8 cellular contexts compared by ENCODE assay signal in the genomic region with DNA sequence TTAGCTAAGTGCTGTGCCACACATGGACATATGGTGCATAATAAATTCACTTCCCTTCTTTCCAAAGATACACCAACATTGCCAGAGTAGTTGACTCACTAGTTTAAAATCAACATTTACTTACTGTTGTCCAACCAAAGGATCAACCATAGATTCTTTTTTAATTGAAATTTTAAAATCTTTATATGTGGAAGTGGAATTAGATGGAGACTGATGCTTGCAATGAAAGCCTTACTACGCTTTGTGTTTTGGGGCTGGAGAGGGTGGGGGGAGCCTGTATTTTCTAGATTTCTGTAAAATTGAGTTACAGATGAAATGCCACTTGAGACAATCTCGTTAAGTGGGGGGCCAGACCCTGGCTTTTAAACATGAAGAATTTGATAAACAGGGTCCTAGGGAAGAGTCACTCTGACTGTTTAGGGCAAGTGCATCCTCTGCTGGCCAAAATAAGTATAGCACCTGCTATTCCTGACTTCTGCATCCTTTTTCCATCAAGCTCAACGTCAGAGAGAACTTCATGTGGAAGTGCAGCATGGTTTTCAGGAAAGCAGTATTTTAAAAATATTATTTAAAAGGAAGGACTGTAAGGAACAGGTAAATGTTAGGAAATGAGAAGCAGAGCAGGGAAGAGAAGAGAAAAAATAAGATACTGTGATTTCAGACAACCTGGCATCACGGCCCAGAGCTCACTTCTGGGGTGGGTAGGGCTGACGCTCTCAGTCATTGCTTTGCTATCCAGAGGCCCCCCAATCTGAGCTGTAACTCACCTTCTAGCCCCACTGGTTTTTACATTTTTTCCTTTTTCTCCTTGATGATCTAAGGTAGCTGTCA.
A peak's percentile ranks its signal among the peaks of the same experiment; 100 is the strongest.
DNase-seq lines count a peak whose midpoint lies in the region; ATAC-seq and TF ChIP-seq lines count a peak whose summit lies in the region.

No MANE protein-coding gene starts in this region.

- no peak overlapping the region for H3K56ac ChIP-seq in mesendoderm (ENCODE audit: low read length)

- H2BK120ac ChIP-seq in mesendoderm (ENCODE audit: low read depth, low read length) = no peak overlapping the region

- H3K9ac ChIP-seq in mesendoderm (ENCODE audit: low read length) = no peak overlapping the region

- H3K18ac ChIP-seq in mesendoderm (ENCODE audit: low read length) = no peak overlapping the region

- no peak overlapping the region for H3K27ac Mint-ChIP-seq in effector memory CD8-positive, alpha-beta T cell
- H3K27ac Mint-ChIP-seq in stimulated activated naive CD8-positive, alpha-beta T cell treated with anti-CD3 and anti-CD28 coated beads, Interleukin-15, amount 100 ng/mL, for 72 hours = no peak overlapping the region

- H3K9me3 Mint-ChIP-seq in effector memory CD8-positive, alpha-beta T cell = no peaks in the 10 kb centered on the region
- no peaks in the 10 kb centered on the region for H3K9me3 Mint-ChIP-seq in stimulated activated naive CD8-positive, alpha-beta T cell treated with anti-CD3 and anti-CD28 coated beads, Interleukin-15, amount 100 ng/mL, for 72 hours

- H3K36me3 ChIP-seq in ACC112 (ENCODE audit: insufficient read depth, low read length) = no peaks in the 10 kb centered on the region
- H3K36me3 ChIP-seq in WERI-Rb-1 = no peaks in the 10 kb centered on the region
- no peaks in the 10 kb centered on the region for H3K36me3 ChIP-seq in mesendoderm (ENCODE audit: control insufficient read depth, insufficient read depth, low read length)

- H4K5ac ChIP-seq in mesendoderm (ENCODE audit: low read length) = no peak overlapping the region

- no peak overlapping the region for H3K4ac ChIP-seq in mesendoderm (ENCODE audit: low read depth, low read length)

- H3K4me2 ChIP-seq in mesendoderm (ENCODE audit: low read length) = no peak overlapping the region

- H3K27me3 Mint-ChIP-seq in effector memory CD8-positive, alpha-beta T cell = no peaks in the 10 kb centered on the region
- H3K27me3 Mint-ChIP-seq in stimulated activated naive CD8-positive, alpha-beta T cell treated with anti-CD3 and anti-CD28 coated beads, Interleukin-15, amount 100 ng/mL, for 72 hours = no peaks in the 10 kb centered on the region

- no peaks in the 10 kb centered on the region for H3K9me3 ChIP-seq in WERI-Rb-1 (ENCODE audit: severe bottlenecking)

- H2AK5ac ChIP-seq in mesendoderm (ENCODE audit: low read length) = no peak overlapping the region

- H3K27ac ChIP-seq in ACC112 (ENCODE audit: low read depth, low read length) (peak overlapping the region; percentile 94), WERI-Rb-1 (no peak overlapping the region), mesendoderm (ENCODE audit: low read depth, low read length) (no peak overlapping the region)

- no peak overlapping the region for H3K23ac ChIP-seq in mesendoderm (ENCODE audit: low read length)

- H3K79me1 ChIP-seq in mesendoderm (ENCODE audit: low read length) = no peaks in the 10 kb centered on the region

- peak; percentile 99 for TF ChIP-seq CTCF in GM12873 (IDR thresholded peaks at IDR 0.05; ENCODE audit: insufficient read depth, low read depth, low read length, missing control alignments)
- TF ChIP-seq CTCF in WERI-Rb-1 (IDR thresholded peaks at IDR 0.05; ENCODE audit: low read depth, low read length) = peak; percentile 97

- no peak overlapping the region for H2BK5ac ChIP-seq in mesendoderm (ENCODE audit: low read length)

- H3K4me1 ChIP-seq in ACC112 (ENCODE audit: control insufficient read depth, insufficient read depth, low read length, unreplicated experiment) (peaks cover 17% of the 10 kb centered on the region), mesendoderm (ENCODE audit: control insufficient read depth, low read depth, low read length) (no peaks in the 10 kb centered on the region)

- no peaks in the 10 kb centered on the region for H3K36me3 Mint-ChIP-seq in effector memory CD8-positive, alpha-beta T cell (ENCODE audit: insufficient read depth)

- H3K4me3 ChIP-seq in ACC112 (ENCODE audit: low read depth, low read length) (peak overlapping the region; percentile 36; the same call in 1 of the 2 replicates), WERI-Rb-1 (ENCODE audit: low read depth, low read length) (no peak overlapping the region), mesendoderm (ENCODE audit: low read length) (no peak overlapping the region)

- ATAC-seq in effector memory CD8-positive, alpha-beta T cell (replicated peaks) = peak; percentile 39
- ATAC-seq in stimulated activated naive CD8-positive, alpha-beta T cell treated with anti-CD3 and anti-CD28 coated beads, Interleukin-15, amount 100 ng/mL, for 72 hours = no peak
- no peak for ATAC-seq in GM19351 (IDR thresholded peaks at IDR 0.05; ENCODE audit: unreplicated experiment)

- no peak overlapping the region for H4K8ac ChIP-seq in mesendoderm (ENCODE audit: low read depth, low read length)

- no CpG with 5 or more reads among the region's 5 CpGs for WGBS in mesendoderm (ENCODE audit: extremely low coverage, insufficient coverage, low lambda C conversion rate)

- peak overlapping the region; percentile 20 for H2AFZ ChIP-seq in ACC112 (ENCODE audit: low read length, unreplicated experiment)

- H3K4me3 Mint-ChIP-seq in effector memory CD8-positive, alpha-beta T cell = no peak overlapping the region
- no peak overlapping the region for H3K4me3 Mint-ChIP-seq in stimulated activated naive CD8-positive, alpha-beta T cell treated with anti-CD3 and anti-CD28 coated beads, Interleukin-15, amount 100 ng/mL, for 72 hours

- no peak overlapping the region for H2BK15ac ChIP-seq in mesendoderm (replicated peaks; ENCODE audit: low read depth)

- no peaks in the 10 kb centered on the region for H3K4me1 Mint-ChIP-seq in effector memory CD8-positive, alpha-beta T cell (ENCODE audit: low read depth in 2 of 2)
- H3K4me1 Mint-ChIP-seq in stimulated activated naive CD8-positive, alpha-beta T cell treated with anti-CD3 and anti-CD28 coated beads, Interleukin-15, amount 100 ng/mL, for 72 hours = no peaks in the 10 kb centered on the region

- H3K27me3 ChIP-seq in ACC112 (ENCODE audit: insufficient read depth, low read length) (no peaks in the 10 kb centered on the region), WERI-Rb-1 (ENCODE audit: insufficient read depth, low read depth, severe bottlenecking) (peaks cover 4% of the 10 kb centered on the region), mesendoderm (ENCODE audit: insufficient read depth, low read length, poor library complexity) (no peaks in the 10 kb centered on the region)

- DNase-seq in NCI-H2107 (lab: John Stamatoyannopoulos, UW) (peak; percentile 64), WERI-Rb-1 (peak; percentile 48), mesendoderm (peak; percentile 71)
- peak; percentile 41 to 59 (median 49) for DNase-seq in effector memory CD8-positive, alpha-beta T cell
- peak; percentile 29 to 31 for DNase-seq in stimulated activated naive CD8-positive, alpha-beta T cell treated with anti-CD3 and anti-CD28 coated beads, Interleukin-15, amount 100 ng/mL, for 72 hours

- H3K79me2 ChIP-seq in ACC112 (ENCODE audit: control insufficient read depth, insufficient read depth, low read length, unreplicated experiment) (no peaks in the 10 kb centered on the region), mesendoderm (ENCODE audit: control insufficient read depth, insufficient read depth, low read length) (no peaks in the 10 kb centered on the region)
